Comparison of ENCODE assay signal across 9 cellular contexts in genomic region chr6:164039954-164040375, GRCh38.
DNase-seq lines count a peak whose midpoint lies in the region; ATAC-seq and TF ChIP-seq lines count a peak whose summit lies in the region.
"Had no signal": no experiment of that assay in that cellular context is flagged by ENCODE, and none has a peak within 500 bp of the region (broad histone marks: within the 10 kb centered on the region; RNA-seq: fewer than 3 reads in every experiment).

No MANE protein-coding gene starts in this region.

- peak; percentile 81 for ATAC-seq in RWPE2 (ENCODE audit: low read depth)
- ATAC-seq in GM18868 (IDR thresholded peaks at IDR 0.05; ENCODE audit: unreplicated experiment): no peak

- intact Hi-C loops in CD4-positive, alpha-beta memory T cell (cut with micrococcal nuclease): no loop called here
- intact Hi-C loops in breast epithelium (cut with DNase I; ENCODE audit: low total_unique reads): no loop called here
- intact Hi-C loops in Calu3 (cut with micrococcal nuclease; ENCODE audit: unreplicated experiment): no loop called here

- DNase-seq in CD4-positive, alpha-beta memory T cell: peak; percentile 14 to 70 (median 53)
- DNase-seq in RWPE2 (ENCODE audit: low spot score): peak; percentile 80
- DNase-seq in breast epithelium (ENCODE audit: low spot score in 2 of 2): no peak
- peak; percentile 5 for DNase-seq in osteoblast (ENCODE audit: insufficient read length, low spot score, missing footprints)
- DNase-seq in G401 (ENCODE audit: low spot score): no peak
- DNase-seq in Calu3: no peak
- no peak for DNase-seq in NCI-H187 treated with DMSO at 0.1 percent for 48 hours (lab: John Stamatoyannopoulos, UW)

- TF ChIP-seq POLR2A in breast epithelium (IDR thresholded peaks at IDR 0.05): no peak

- no peaks in the 10 kb centered on the region for H3K9me3 ChIP-seq in CD4-positive, alpha-beta memory T cell (ENCODE audit: control insufficient read depth in 1 of 2, low read length in 2 of 2)
- H3K9me3 ChIP-seq in RWPE2 (ENCODE audit: severe bottlenecking) (no peaks in the 10 kb centered on the region), breast epithelium (no peaks in the 10 kb centered on the region), osteoblast (ENCODE audit: low read depth, low read length) (no peaks in the 10 kb centered on the region)

- H3K36me3 Mint-ChIP-seq in CD4-positive, alpha-beta memory T cell: no peaks in the 10 kb centered on the region
- H3K36me3 Mint-ChIP-seq in Calu3 (ENCODE audit: insufficient read depth, unreplicated experiment): no peaks in the 10 kb centered on the region

- no peak overlapping the region for H3K4me3 ChIP-seq in CD4-positive, alpha-beta memory T cell (ENCODE audit: low read length in 2 of 2)
- peak overlapping the region; percentile 38 for H3K4me3 ChIP-seq in RWPE2 (ENCODE audit: severe bottlenecking)
- peak overlapping the region in 2 of 3 donors; percentile 7 to 12 for H3K4me3 ChIP-seq in breast epithelium
- no peak overlapping the region for H3K4me3 ChIP-seq in osteoblast (ENCODE audit: insufficient read depth, low read length)

- no TSS peak for BruUV-seq in Calu3 (replicated peaks; lab: Mats Ljungman, UMichigan)

- peak overlapping the region in 1 of 7 donors; percentile 8 for H3K27ac Mint-ChIP-seq in CD4-positive, alpha-beta memory T cell
- H3K27ac Mint-ChIP-seq in Calu3 (ENCODE audit: unreplicated experiment): no peak overlapping the region

- H4K20me1 ChIP-seq in osteoblast (ENCODE audit: insufficient read depth, low read length): no peaks in the 10 kb centered on the region

- no peak overlapping the region for H3K4me2 ChIP-seq in osteoblast (ENCODE audit: insufficient read depth, low read length)

- no peak overlapping the region for H2AFZ ChIP-seq in osteoblast (ENCODE audit: low read length)

- TF ChIP-seq CTCF in RWPE2 (IDR thresholded peaks at IDR 0.05; ENCODE audit: poor library complexity, severe bottlenecking) (peak; percentile 38), breast epithelium (IDR thresholded peaks at IDR 0.05) (no peak), osteoblast (IDR thresholded peaks at IDR 0.05; ENCODE audit: extremely low read depth, low read depth, low read length) (no peak), Calu3 (IDR thresholded peaks at IDR 0.05; ENCODE audit: unreplicated experiment) (no peak)

- H3K4me1 Mint-ChIP-seq in CD4-positive, alpha-beta memory T cell: no peaks in the 10 kb centered on the region
- H3K4me1 Mint-ChIP-seq in Calu3 (ENCODE audit: low read depth, unreplicated experiment): no peaks in the 10 kb centered on the region

- peak overlapping the region in 6 of 8 donors; percentile 20 to 76 (median 40) for H3K4me3 Mint-ChIP-seq in CD4-positive, alpha-beta memory T cell
- H3K4me3 Mint-ChIP-seq in Calu3 (ENCODE audit: low read depth, unreplicated experiment): no peak overlapping the region

- POLR2A ChIA-PET in CD4-positive, alpha-beta memory T cell (lab: Charles Lee; ENCODE audit: partially characterized antibody): no interaction called here

- in situ Hi-C loops in G401 (cut with HindIII; ENCODE audit: low sequenced_read_pairs): no loop called here

- H3K27ac ChIP-seq in CD4-positive, alpha-beta memory T cell (ENCODE audit: low read depth, low read length): no peak overlapping the region
- H3K27ac ChIP-seq in RWPE2 (ENCODE audit: poor library complexity, severe bottlenecking) (no peak overlapping the region), breast epithelium (no peak overlapping the region), osteoblast (ENCODE audit: low read depth, low read length) (no peak overlapping the region)
- H3K27ac ChIP-seq: epithelial cell of prostate had no signal

- H3K27me3 ChIP-seq in CD4-positive, alpha-beta memory T cell (ENCODE audit: insufficient read depth, low read length): no peaks in the 10 kb centered on the region
- H3K27me3 ChIP-seq in RWPE2 (ENCODE audit: insufficient read depth, poor library complexity, severe bottlenecking): no peaks in the 10 kb centered on the region
- H3K27me3 ChIP-seq in breast epithelium: no peaks in the 10 kb centered on the region
- no peaks in the 10 kb centered on the region for H3K27me3 ChIP-seq in osteoblast (ENCODE audit: insufficient read depth, low read length)

- no peaks in the 10 kb centered on the region for H3K79me2 ChIP-seq in osteoblast (ENCODE audit: insufficient read depth, low read length)

- CTCF ChIA-PET in CD4-positive, alpha-beta memory T cell (lab: Charles Lee; ENCODE audit: partially characterized antibody): no interaction called here
- CTCF ChIA-PET in Calu3 (lab: Charles Lee): no interaction called here

- H3K4me1 ChIP-seq in CD4-positive, alpha-beta memory T cell (ENCODE audit: insufficient read depth, low read length): no peaks in the 10 kb centered on the region
- no peaks in the 10 kb centered on the region for H3K4me1 ChIP-seq in RWPE2 (ENCODE audit: insufficient read depth, poor library complexity, severe bottlenecking)
- no peaks in the 10 kb centered on the region for H3K4me1 ChIP-seq in breast epithelium
- H3K4me1 ChIP-seq in osteoblast (ENCODE audit: insufficient read depth, low read length): no peaks in the 10 kb centered on the region

- peaks cover 0 to 2% (median 0%) of the 10 kb centered on the region in 8 donors for H3K9me3 Mint-ChIP-seq in CD4-positive, alpha-beta memory T cell
- H3K9me3 Mint-ChIP-seq in Calu3 (ENCODE audit: low read depth, unreplicated experiment): peaks cover 8% of the 10 kb centered on the region

- H3K36me3 ChIP-seq in CD4-positive, alpha-beta memory T cell (ENCODE audit: insufficient read depth, low read length): no peaks in the 10 kb centered on the region
- H3K36me3 ChIP-seq in RWPE2 (ENCODE audit: low read depth) (no peaks in the 10 kb centered on the region), breast epithelium (no peaks in the 10 kb centered on the region), osteoblast (ENCODE audit: insufficient read depth, low read length) (no peaks in the 10 kb centered on the region)

- H3K27me3 Mint-ChIP-seq in CD4-positive, alpha-beta memory T cell: peaks cover 2 to 8% of the 10 kb centered on the region in 2 donors
- no peaks in the 10 kb centered on the region for H3K27me3 Mint-ChIP-seq in Calu3 (ENCODE audit: unreplicated experiment)

Comparison
In these comparisons a context has a peak if more than half of its experiments do, and no peak if none do; other contexts are left out.
1. DNase-seq: peak in CD4-positive, alpha-beta memory T cell (5 of 5), RWPE2 (single experiment) and osteoblast (single experiment); none in breast epithelium (0 of 2), G401 (single experiment), Calu3 (single experiment) and NCI-H187 treated with DMSO at 0.1 percent for 48 hours (single experiment).
2. H3K4me3 ChIP-seq: peak in RWPE2 (single experiment) and breast epithelium (2 of 3); none in CD4-positive, alpha-beta memory T cell (0 of 2) and osteoblast (single experiment).